10 cellular contexts compared by ENCODE assay signal in genomic region chr1:188027613-188028012, GRCh38.
DNase-seq lines count a peak whose midpoint lies in the region; ATAC-seq and TF ChIP-seq lines count a peak whose summit lies in the region.
"Had no signal": no experiment of that assay in that cellular context is flagged by ENCODE, and none has a peak within 500 bp of the region (broad histone marks: within the 10 kb centered on the region; RNA-seq: fewer than 3 reads in every experiment).

No MANE protein-coding gene starts in this region.

- no peak for TF ChIP-seq RAD21 in HCT116 (IDR thresholded peaks at IDR 0.05; ENCODE audit: low read depth)

- TF ChIP-seq CTCF in HCT116 (IDR thresholded peaks at IDR 0.05 in 2 of 3, conservative IDR thresholded peaks at IDR 0.05 in 1 of 3; ENCODE audit: borderline replicate concordance in 1 of 3, insufficient read depth in 1 of 3, low read depth in 2 of 3, low read length in 2 of 3), result no peak
- no peak for TF ChIP-seq CTCF in hepatocyte (IDR thresholded peaks at IDR 0.05; ENCODE audit: poor library complexity)

- H3K27me3 ChIP-seq in HCT116 (ENCODE audit: insufficient read depth, low read length) (no peaks in the 10 kb centered on the region), hepatocyte (no peaks in the 10 kb centered on the region)
- no peaks in the 10 kb centered on the region for H3K27me3 ChIP-seq in CD8-positive, alpha-beta memory T cell (ENCODE audit: insufficient read depth, low read length, poor library complexity, severe bottlenecking)

- POLR2A ChIA-PET in HCT116 (lab: Charles Lee), result interaction anchor here (0.8 kb wide), 1 partner anchor 13 kb away, joined by 4 read pairs; no protein-coding TSS in a partner anchor
- POLR2A ChIA-PET in HEK293T (lab: Yijun Ruan, JAX), result no interaction called here
- POLR2A ChIA-PET in CD8-positive, alpha-beta memory T cell (lab: Charles Lee), result no interaction called here

- DNase-seq in GM04503 (ENCODE audit: low read depth) (peak; percentile 7), HCT116 (ENCODE audit: low read depth, low spot score) (peak; percentile 75), NCI-H460 (ENCODE audit: extremely low read depth, low read depth) (peak; percentile 87), hepatocyte (ENCODE audit: low spot score) (peak; percentile 24), mesenteric fat pad (ENCODE audit: low spot score) (no peak), HEK293T (ENCODE audit: extremely low spot score) (no peak)
- DNase-seq in activated CD4-positive, alpha-beta T cell treated with anti-CD3 and anti-CD28 coated beads, Interleukin-2, amount 10 ng/mL, durations not matched to agents 24 days and 14 days, result no peak
- DNase-seq in CD8-positive, alpha-beta memory T cell, result no peak
- DNase-seq: activated naive CD4-positive, alpha-beta T cell treated with anti-CD3 and anti-CD28 coated beads, Interleukin-2, amount 50 U/mL, for 16 hours; NCI-H526 treated with DMSO at 0.1 percent for 48 hours had no signal

- no peaks in the 10 kb centered on the region for H3K9me3 Mint-ChIP-seq in activated CD4-positive, alpha-beta T cell treated with anti-CD3 and anti-CD28 coated beads, Interleukin-2, amount 10 ng/mL, durations not matched to agents 24 days and 14 days
- H3K9me3 Mint-ChIP-seq in CD8-positive, alpha-beta memory T cell, result peaks cover 4 to 22% (median 12%) of the 10 kb centered on the region in 5 donors

- H3K9me3 ChIP-seq in HCT116 (ENCODE audit: control insufficient read depth in 1 of 2, insufficient read depth in 1 of 2, low read depth in 1 of 2, low read length in 2 of 2), result no peaks in the 10 kb centered on the region
- H3K9me3 ChIP-seq in hepatocyte (ENCODE audit: low read depth), result no peaks in the 10 kb centered on the region
- no peaks in the 10 kb centered on the region for H3K9me3 ChIP-seq in CD8-positive, alpha-beta memory T cell (ENCODE audit: low read length)

- H3K27ac Mint-ChIP-seq in activated CD4-positive, alpha-beta T cell treated with anti-CD3 and anti-CD28 coated beads, Interleukin-2, amount 10 ng/mL, durations not matched to agents 24 days and 14 days, result no peak overlapping the region
- H3K27ac Mint-ChIP-seq in CD8-positive, alpha-beta memory T cell, result no peak overlapping the region

- H3K9ac ChIP-seq in HCT116 (ENCODE audit: low read length), result no peak overlapping the region

- TF ChIP-seq POLR2A in HCT116 (IDR thresholded peaks at IDR 0.05; ENCODE audit: borderline replicate concordance, extremely low read depth, insufficient read depth, insufficient read length), result no peak

- intact Hi-C loops in HCT116 (cut with micrococcal nuclease), result no loop called here
- intact Hi-C loops in activated CD4-positive, alpha-beta T cell treated with anti-CD3 and anti-CD28 coated beads, Interleukin-2, amount 10 ng/mL, durations not matched to agents 24 days and 14 days (cut with micrococcal nuclease), result no loop called here

- no peaks in the 10 kb centered on the region for H3K36me3 Mint-ChIP-seq in activated CD4-positive, alpha-beta T cell treated with anti-CD3 and anti-CD28 coated beads, Interleukin-2, amount 10 ng/mL, durations not matched to agents 24 days and 14 days (ENCODE audit: low read depth)
- H3K36me3 Mint-ChIP-seq in CD8-positive, alpha-beta memory T cell, result no peaks in the 10 kb centered on the region

- H3K4me3 Mint-ChIP-seq in activated CD4-positive, alpha-beta T cell treated with anti-CD3 and anti-CD28 coated beads, Interleukin-2, amount 10 ng/mL, durations not matched to agents 24 days and 14 days, result no peak overlapping the region
- H3K4me3 Mint-ChIP-seq in CD8-positive, alpha-beta memory T cell, result no peak overlapping the region

- peaks cover 0 to 13% of the 10 kb centered on the region in 2 experiments; a peak in 2 of 4 replicates for H3K4me1 ChIP-seq in HCT116 (ENCODE audit: control insufficient read depth in 1 of 2, insufficient read depth in 2 of 2, low read length in 2 of 2)
- no peaks in the 10 kb centered on the region for H3K4me1 ChIP-seq in hepatocyte (ENCODE audit: insufficient read depth)
- no peaks in the 10 kb centered on the region for H3K4me1 ChIP-seq in CD8-positive, alpha-beta memory T cell (ENCODE audit: insufficient read depth, low read length)

- no peak overlapping the region for H3K4me3 ChIP-seq in HCT116 (replicated peaks in 1 of 2; ENCODE audit: low read depth in 1 of 2, low read length in 2 of 2)
- no peak overlapping the region for H3K4me3 ChIP-seq in hepatocyte
- no peak overlapping the region for H3K4me3 ChIP-seq in CD8-positive, alpha-beta memory T cell (ENCODE audit: low read length)

- no peaks in the 10 kb centered on the region for H4K20me1 ChIP-seq in HCT116 (ENCODE audit: insufficient read depth)
- no peaks in the 10 kb centered on the region for H4K20me1 ChIP-seq in hepatocyte (ENCODE audit: insufficient read depth, poor library complexity, severe bottlenecking)

- H2AFZ ChIP-seq in HCT116 (ENCODE audit: low read depth, low read length, poor library complexity, severe bottlenecking) (peak overlapping the region; percentile 7), hepatocyte (no peak overlapping the region)

- H3K4me2 ChIP-seq in HCT116 (ENCODE audit: low read length) (peak overlapping the region; percentile 43), hepatocyte (no peak overlapping the region)

- H3K27ac ChIP-seq in HCT116 (ENCODE audit: low read depth, low read length), result no peak overlapping the region
- no peak overlapping the region for H3K27ac ChIP-seq in hepatocyte
- no peak overlapping the region for H3K27ac ChIP-seq in CD8-positive, alpha-beta memory T cell (ENCODE audit: low read depth, low read length)

- RAD21 ChIA-PET in HCT116 (lab: Charles Lee; ENCODE audit: low non-redundant PET in 1 of 2, low total read pairs in 2 of 2, uncharacterized antibody in 2 of 2, unreplicated experiment in 2 of 2), result no interaction called here

- no peaks in the 10 kb centered on the region for H3K9me2 ChIP-seq in HCT116 (ENCODE audit: insufficient read depth)
- no peaks in the 10 kb centered on the region for H3K9me2 ChIP-seq in hepatocyte (replicated peaks; ENCODE audit: insufficient read depth)

- ATAC-seq in HCT116, result peak; percentile 88

- no peaks in the 10 kb centered on the region for H3K79me2 ChIP-seq in HCT116 (ENCODE audit: insufficient read depth, low read length)
- H3K79me2 ChIP-seq in hepatocyte, result no peaks in the 10 kb centered on the region

- H3K27me3 Mint-ChIP-seq in activated CD4-positive, alpha-beta T cell treated with anti-CD3 and anti-CD28 coated beads, Interleukin-2, amount 10 ng/mL, durations not matched to agents 24 days and 14 days, result no peaks in the 10 kb centered on the region
- H3K27me3 Mint-ChIP-seq in CD8-positive, alpha-beta memory T cell, result no peaks in the 10 kb centered on the region

- no peaks in the 10 kb centered on the region for H3K4me1 Mint-ChIP-seq in activated CD4-positive, alpha-beta T cell treated with anti-CD3 and anti-CD28 coated beads, Interleukin-2, amount 10 ng/mL, durations not matched to agents 24 days and 14 days
- no peaks in the 10 kb centered on the region for H3K4me1 Mint-ChIP-seq in CD8-positive, alpha-beta memory T cell

- CTCF ChIA-PET in HCT116 (lab: Charles Lee) (no interaction called here), HEK293T (lab: Yijun Ruan, JAX) (no interaction called here)
- CTCF ChIA-PET in CD8-positive, alpha-beta memory T cell (lab: Charles Lee), result no interaction called here

- no peaks in the 10 kb centered on the region for H3K36me3 ChIP-seq in HCT116 (ENCODE audit: control insufficient read depth in 1 of 2, insufficient read depth in 2 of 2, low read length in 2 of 2)
- no peaks in the 10 kb centered on the region for H3K36me3 ChIP-seq in hepatocyte (replicated peaks; ENCODE audit: insufficient read depth, low read depth)
- H3K36me3 ChIP-seq in CD8-positive, alpha-beta memory T cell (ENCODE audit: insufficient read depth, low read length), result no peaks in the 10 kb centered on the region

- BruUV-seq in HCT116 (replicated peaks; lab: Mats Ljungman, UMichigan), result no TSS peak

TF ChIP-seq in HCT116, 20 proteins besides CTCF, POLR2A, EP300 and RAD21 (continues in another document):
- TF ChIP-seq CEBPB (IDR thresholded peaks at IDR 0.05; ENCODE audit: low read depth), result peak; percentile 51; the same call in 1 of the 2 replicates

TF ChIP-seq in HEK293T, 16 proteins besides CTCF, POLR2A, EP300 and RAD21:
- TF ChIP-seq FOXM1 (IDR thresholded peaks at IDR 0.05; ENCODE audit: borderline replicate concordance) (no peak), ELF4 (IDR thresholded peaks at IDR 0.05) (no peak), SUZ12 (IDR thresholded peaks at IDR 0.05) (no peak), CTBP1 (IDR thresholded peaks at IDR 0.05; ENCODE audit: borderline replicate concordance) (no peak), PKNOX1 (IDR thresholded peaks at IDR 0.05) (no peak), SP1 (IDR thresholded peaks at IDR 0.05) (no peak), BHLHE40 (IDR thresholded peaks at IDR 0.05; ENCODE audit: borderline replicate concordance) (no peak), LEF1 (IDR thresholded peaks at IDR 0.05; ENCODE audit: borderline replicate concordance) (no peak), FOXA1 (IDR thresholded peaks at IDR 0.05) (no peak), HDGF (IDR thresholded peaks at IDR 0.05; ENCODE audit: borderline replicate concordance) (no peak), ARNT (IDR thresholded peaks at IDR 0.05) (no peak), TARDBP (IDR thresholded peaks at IDR 0.05) (no peak), NFRKB (IDR thresholded peaks at IDR 0.05) (no peak), L3MBTL2 (conservative IDR thresholded peaks at IDR 0.05) (no peak), FOXK2 (IDR thresholded peaks at IDR 0.05) (no peak), ZNF384 (IDR thresholded peaks at IDR 0.05) (no peak)

Comparison
In these comparisons a context has a peak if more than half of its experiments do, and no peak if none do; other contexts are left out.
1. DNase-seq: peak in GM04503 (single experiment), HCT116 (single experiment), NCI-H460 (single experiment) and hepatocyte (single experiment); none in activated CD4-positive, alpha-beta T cell treated with anti-CD3 and anti-CD28 coated beads, Interleukin-2, amount 10 ng/mL, durations not matched to agents 24 days and 14 days (single experiment), mesenteric fat pad (single experiment), HEK293T (single experiment) and CD8-positive, alpha-beta memory T cell (0 of 5).